In the genomic region with DNA sequence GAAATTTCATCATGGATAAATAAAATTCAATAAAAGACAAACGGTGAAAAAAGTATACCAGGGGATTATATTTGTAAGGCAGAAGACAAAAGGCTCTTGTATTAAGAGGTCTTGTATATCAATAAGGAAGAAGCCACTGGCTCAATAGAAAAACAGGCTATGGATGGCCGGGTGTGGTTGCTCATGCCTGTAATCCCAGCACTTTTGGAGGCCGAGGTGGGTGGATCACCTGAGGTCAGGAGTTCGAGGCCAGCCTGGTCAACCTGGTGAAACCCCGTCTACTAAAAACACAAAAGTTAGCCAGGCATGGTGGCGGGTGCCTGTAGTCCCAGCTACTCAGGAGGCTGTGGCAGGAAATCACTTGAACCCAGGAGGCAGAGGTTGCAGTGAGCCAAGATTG, we compare ENCODE assay signal across 2 cellular contexts. TPM values are rescaled to one million over a fixed set of nuclear protein-coding genes. Genes with fewer than 3 reads are reported as not detected.
"Had no signal": no experiment of that assay in that cellular context is flagged by ENCODE, and none has a peak within 500 bp of the region (broad histone marks: within the 10 kb centered on the region; RNA-seq: fewer than 3 reads in every experiment).

No MANE protein-coding gene starts in this region.

RNA-seq across cellular contexts. Expression of gene CCL28, which starts 10.9 kb away (rescaled TPM):
- total RNA-seq: H1, H9 had no signal
